23 cellular contexts compared by ENCODE assay signal in the genomic region with DNA sequence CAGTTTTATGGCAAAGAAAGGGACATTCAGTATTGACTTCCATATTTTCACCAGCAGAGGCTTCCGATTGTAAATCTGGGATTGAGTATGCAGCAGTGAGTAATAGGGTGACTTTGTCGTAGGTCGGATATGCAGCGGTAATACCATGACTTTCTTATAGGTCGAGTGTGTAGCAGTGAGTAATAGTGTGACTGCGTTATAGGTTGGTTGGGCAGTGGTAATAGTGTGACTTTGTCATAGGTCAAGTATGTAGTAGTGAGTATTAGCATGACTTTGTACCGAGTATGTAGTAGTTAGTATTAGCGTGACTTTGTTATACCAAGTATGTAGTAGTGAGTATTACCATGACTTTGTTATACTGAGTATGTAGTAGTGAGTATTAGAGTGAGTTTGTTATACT.
"Had no signal": no experiment of that assay in that cellular context is flagged by ENCODE, and none has a peak within 500 bp of the region (broad histone marks: within the 10 kb centered on the region; RNA-seq: fewer than 3 reads in every experiment).

No MANE protein-coding gene starts in this region.

- H3K36me3 Mint-ChIP-seq: naive thymus-derived CD4-positive, alpha-beta T cell; natural killer cell; neural progenitor cell; stimulated activated naive B cell treated with anti-CD40 and anti-IgM and Interleukin-4, amounts not matched to agents 10 μg/mL and 1 μg/mL and 100 μg/mL, for 72 hours had no signal

- DNase-seq: naive thymus-derived CD4-positive, alpha-beta T cell; natural killer cell; occipital lobe; ovary; posterior cingulate gyrus; psoas muscle; right cardiac atrium; spleen; stimulated activated CD4-positive, alpha-beta T cell treated with anti-CD3 and anti-CD28 coated beads, Interleukin-12 subunit alpha, Interleukin-12 subunit beta, amount 100 ng/mL, for 4 hours; stimulated activated CD4-positive, alpha-beta T cell treated with anti-CD3 and anti-CD28 coated beads, Interleukin-1b, Interleukin-23, amount 100 ng/mL, for 48 hours; stimulated activated CD4-positive, alpha-beta T cell treated with anti-CD3 and anti-CD28 coated beads, Interleukin-4, amount 100 ng/mL, for 1 hour; stimulated activated CD4-positive, alpha-beta T cell treated with anti-CD3 and anti-CD28 coated beads, Interleukin-4, amount 100 ng/mL, for 4 hours; stimulated activated CD8-positive, alpha-beta memory T cell treated with anti-CD3 and anti-CD28 coated beads, Interleukin-4, amount 100 ng/mL, for 48 hours; stimulated activated naive B cell treated with anti-CD40 and anti-IgM and Interleukin-4, amounts not matched to agents 10 μg/mL and 1 μg/mL and 100 μg/mL, for 72 hours; stimulated activated naive CD4-positive, alpha-beta T cell treated with Interleukin-2 at 50 U/mL for 16 hours; stomach; thyroid gland; trophoblast cell; upper lobe of left lung had no signal

- H3K9me3 Mint-ChIP-seq: naive thymus-derived CD4-positive, alpha-beta T cell; stimulated activated naive B cell treated with anti-CD40 and anti-IgM and Interleukin-4, amounts not matched to agents 10 μg/mL and 1 μg/mL and 100 μg/mL, for 72 hours had no signal

- H3K4me1 Mint-ChIP-seq: naive thymus-derived CD4-positive, alpha-beta T cell; natural killer cell; nephron; neural progenitor cell; stimulated activated naive B cell treated with anti-CD40 and anti-IgM and Interleukin-4, amounts not matched to agents 10 μg/mL and 1 μg/mL and 100 μg/mL, for 72 hours had no signal

- H3K4me3 Mint-ChIP-seq: naive thymus-derived CD4-positive, alpha-beta T cell; natural killer cell; nephron; neural progenitor cell; stimulated activated naive B cell treated with anti-CD40 and anti-IgM and Interleukin-4, amounts not matched to agents 10 μg/mL and 1 μg/mL and 100 μg/mL, for 72 hours had no signal

- ATAC-seq: naive thymus-derived CD4-positive, alpha-beta T cell; natural killer cell; psoas muscle; right cardiac atrium; sciatic nerve; stimulated activated naive B cell treated with anti-CD40 and anti-IgM and Interleukin-4, amounts not matched to agents 10 μg/mL and 1 μg/mL and 100 μg/mL, for 72 hours had no signal

- H3K27ac Mint-ChIP-seq: naive thymus-derived CD4-positive, alpha-beta T cell; natural killer cell; nephron; neural progenitor cell; progenitor cell of endocrine pancreas; stimulated activated naive B cell treated with anti-CD40 and anti-IgM and Interleukin-4, amounts not matched to agents 10 μg/mL and 1 μg/mL and 100 μg/mL, for 72 hours had no signal
